In genomic region chr10:75971402-75972211, GRCh38 we compare ENCODE assay signal across 1 cellular context.
TF ChIP-seq lines count a peak whose summit lies in the region.

No MANE protein-coding gene starts in this region.

TF ChIP-seq in GM23338, 12 proteins besides CTCF, POLR2A, EP300 and RAD21 (continued from another document):
- TF ChIP-seq ZNF114 (CRISPR knock-in tag; IDR thresholded peaks at IDR 0.05) (no peak), CREB1 (CRISPR knock-in tag; IDR thresholded peaks at IDR 0.05; ENCODE audit: low read depth) (no peak)
